In the genomic region with DNA sequence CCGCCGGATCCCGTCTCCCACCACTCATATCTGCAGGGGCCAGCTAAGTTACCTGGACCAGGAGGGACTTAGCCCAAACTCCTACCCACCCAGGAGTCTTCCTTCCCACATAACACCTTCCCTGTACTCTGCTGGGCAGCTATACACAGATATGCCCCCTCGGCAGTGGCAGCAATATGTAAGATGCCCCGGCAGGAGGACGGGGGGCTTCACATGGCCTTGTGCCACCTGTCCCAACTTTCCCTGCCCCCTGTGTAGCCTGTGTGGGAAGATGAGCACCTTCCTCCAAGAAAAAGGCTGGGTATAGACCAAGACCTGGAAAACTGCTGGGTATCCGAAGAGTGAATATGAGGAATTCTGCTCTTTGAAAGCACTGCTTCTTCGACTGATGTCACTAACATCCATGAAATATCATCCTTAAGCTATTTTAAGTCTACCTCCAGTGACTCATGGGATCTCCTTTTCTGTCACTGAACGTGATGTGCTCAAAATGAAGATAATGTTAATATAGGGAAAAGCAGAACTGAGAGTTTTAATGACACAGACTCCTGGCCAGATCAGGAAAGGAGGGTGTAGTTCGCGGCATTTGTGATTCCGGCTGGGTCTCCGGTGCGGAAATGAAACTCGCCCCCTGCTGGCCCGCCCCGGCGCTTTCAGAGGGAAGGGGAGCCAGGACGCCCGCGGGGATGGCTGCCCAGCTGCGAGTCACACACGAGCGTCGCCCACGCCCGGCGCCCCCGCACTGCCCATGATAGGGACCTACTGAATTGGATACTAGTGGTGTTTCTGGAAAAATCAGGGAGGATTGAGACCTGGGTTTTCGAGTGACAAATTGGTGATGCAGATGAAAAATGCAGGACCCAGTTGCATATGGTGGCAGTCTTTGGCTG, we compare ENCODE assay signal across 1 cellular context.
A peak's percentile ranks its signal among the peaks of the same experiment; 100 is the strongest.
TF ChIP-seq lines count a peak whose summit lies in the region.

No MANE protein-coding gene starts in this region.

TF ChIP-seq in K562, 482 proteins besides CTCF, POLR2A, EP300 and RAD21 (continued from another document and continues in another):
- TF ChIP-seq, protein P1, sequence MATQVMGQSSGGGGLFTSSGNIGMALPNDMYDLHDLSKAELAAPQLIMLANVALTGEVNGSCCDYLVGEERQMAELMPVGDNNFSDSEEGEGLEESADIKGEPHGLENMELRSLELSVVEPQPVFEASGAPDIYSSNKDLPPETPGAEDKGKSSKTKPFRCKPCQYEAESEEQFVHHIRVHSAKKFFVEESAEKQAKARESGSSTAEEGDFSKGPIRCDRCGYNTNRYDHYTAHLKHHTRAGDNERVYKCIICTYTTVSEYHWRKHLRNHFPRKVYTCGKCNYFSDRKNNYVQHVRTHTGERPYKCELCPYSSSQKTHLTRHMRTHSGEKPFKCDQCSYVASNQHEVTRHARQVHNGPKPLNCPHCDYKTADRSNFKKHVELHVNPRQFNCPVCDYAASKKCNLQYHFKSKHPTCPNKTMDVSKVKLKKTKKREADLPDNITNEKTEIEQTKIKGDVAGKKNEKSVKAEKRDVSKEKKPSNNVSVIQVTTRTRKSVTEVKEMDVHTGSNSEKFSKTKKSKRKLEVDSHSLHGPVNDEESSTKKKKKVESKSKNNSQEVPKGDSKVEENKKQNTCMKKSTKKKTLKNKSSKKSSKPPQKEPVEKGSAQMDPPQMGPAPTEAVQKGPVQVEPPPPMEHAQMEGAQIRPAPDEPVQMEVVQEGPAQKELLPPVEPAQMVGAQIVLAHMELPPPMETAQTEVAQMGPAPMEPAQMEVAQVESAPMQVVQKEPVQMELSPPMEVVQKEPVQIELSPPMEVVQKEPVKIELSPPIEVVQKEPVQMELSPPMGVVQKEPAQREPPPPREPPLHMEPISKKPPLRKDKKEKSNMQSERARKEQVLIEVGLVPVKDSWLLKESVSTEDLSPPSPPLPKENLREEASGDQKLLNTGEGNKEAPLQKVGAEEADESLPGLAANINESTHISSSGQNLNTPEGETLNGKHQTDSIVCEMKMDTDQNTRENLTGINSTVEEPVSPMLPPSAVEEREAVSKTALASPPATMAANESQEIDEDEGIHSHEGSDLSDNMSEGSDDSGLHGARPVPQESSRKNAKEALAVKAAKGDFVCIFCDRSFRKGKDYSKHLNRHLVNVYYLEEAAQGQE (CRISPR knock-in tag; IDR thresholded peaks at IDR 0.05; ENCODE audit: low read depth): no peak
- TF ChIP-seq, protein P2, sequence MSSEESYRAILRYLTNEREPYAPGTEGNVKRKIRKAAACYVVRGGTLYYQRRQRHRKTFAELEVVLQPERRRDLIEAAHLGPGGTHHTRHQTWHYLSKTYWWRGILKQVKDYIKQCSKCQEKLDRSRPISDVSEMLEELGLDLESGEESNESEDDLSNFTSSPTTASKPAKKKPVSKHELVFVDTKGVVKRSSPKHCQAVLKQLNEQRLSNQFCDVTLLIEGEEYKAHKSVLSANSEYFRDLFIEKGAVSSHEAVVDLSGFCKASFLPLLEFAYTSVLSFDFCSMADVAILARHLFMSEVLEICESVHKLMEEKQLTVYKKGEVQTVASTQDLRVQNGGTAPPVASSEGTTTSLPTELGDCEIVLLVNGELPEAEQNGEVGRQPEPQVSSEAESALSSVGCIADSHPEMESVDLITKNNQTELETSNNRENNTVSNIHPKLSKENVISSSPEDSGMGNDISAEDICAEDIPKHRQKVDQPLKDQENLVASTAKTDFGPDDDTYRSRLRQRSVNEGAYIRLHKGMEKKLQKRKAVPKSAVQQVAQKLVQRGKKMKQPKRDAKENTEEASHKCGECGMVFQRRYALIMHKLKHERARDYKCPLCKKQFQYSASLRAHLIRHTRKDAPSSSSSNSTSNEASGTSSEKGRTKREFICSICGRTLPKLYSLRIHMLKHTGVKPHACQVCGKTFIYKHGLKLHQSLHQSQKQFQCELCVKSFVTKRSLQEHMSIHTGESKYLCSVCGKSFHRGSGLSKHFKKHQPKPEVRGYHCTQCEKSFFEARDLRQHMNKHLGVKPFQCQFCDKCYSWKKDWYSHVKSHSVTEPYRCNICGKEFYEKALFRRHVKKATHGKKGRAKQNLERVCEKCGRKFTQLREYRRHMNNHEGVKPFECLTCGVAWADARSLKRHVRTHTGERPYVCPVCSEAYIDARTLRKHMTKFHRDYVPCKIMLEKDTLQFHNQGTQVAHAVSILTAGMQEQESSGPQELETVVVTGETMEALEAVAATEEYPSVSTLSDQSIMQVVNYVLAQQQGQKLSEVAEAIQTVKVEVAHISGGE (CRISPR knock-in tag; IDR thresholded peaks at IDR 0.05): peak in 1 of 3 experiments; percentile 74; a peak in 1 of 6 replicates
- TF ChIP-seq XRCC5 (IDR thresholded peaks at IDR 0.05; ENCODE audit: low read depth, low read length) (peak; percentile 56; the same call in 1 of the 2 replicates), RBBP5 (IDR thresholded peaks at IDR 0.05; ENCODE audit: borderline replicate concordance, insufficient read depth, low read length, poor library complexity, severe bottlenecking) (no peak), ZNF75A (CRISPR knock-in tag; IDR thresholded peaks at IDR 0.05) (no peak), ARID1B (IDR thresholded peaks at IDR 0.05) (no peak), PHF20 (IDR thresholded peaks at IDR 0.05; ENCODE audit: partially characterized antibody) (peak; percentile 29), SNIP1 (IDR thresholded peaks at IDR 0.05; ENCODE audit: low read depth) (no peak), YY1 (IDR thresholded peaks at IDR 0.05; ENCODE audit: borderline replicate concordance in 1 of 3, control insufficient read depth in 1 of 3, extremely low read depth in 1 of 3, insufficient read depth in 3 of 3, insufficient read length in 1 of 3, insufficient replicate concordance in 2 of 3, low read depth in 1 of 3, low read length in 2 of 3) (peak in 1 of 3 experiments; percentile 52), ETV6 (IDR thresholded peaks at IDR 0.05; ENCODE audit: borderline replicate concordance in 1 of 2, low read depth in 2 of 2, low read length in 1 of 2) (0 out of 4 replicates have a peak, but pooled peaks of 1 of the 2 experiments have one; percentile 39), ETV6 (CRISPR knock-in tag; IDR thresholded peaks at IDR 0.05; ENCODE audit: borderline replicate concordance) (no peak), ZNF316 (IDR thresholded peaks at IDR 0.05) (no peak), PTBP1 (IDR thresholded peaks at IDR 0.05; ENCODE audit: low read depth, low read length) (no peak), ZNF444 (CRISPR knock-in tag; IDR thresholded peaks at IDR 0.05) (no peak), ZBTB7A (IDR thresholded peaks at IDR 0.05; ENCODE audit: borderline replicate concordance, control insufficient read depth, low read depth, low read length) (peak; percentile 55; the same call in 1 of the 2 replicates), HMG20A (CRISPR knock-in tag; conservative IDR thresholded peaks at IDR 0.05) (no peak), PHF21A (IDR thresholded peaks at IDR 0.05; ENCODE audit: borderline replicate concordance, low read depth) (peak; percentile 43; the same call in 1 of the 2 replicates), TAF15 (IDR thresholded peaks at IDR 0.05; ENCODE audit: low read depth, low read length) (no peak), E2F3 (CRISPR knock-in tag; IDR thresholded peaks at IDR 0.05) (no peak), KLF16 (IDR thresholded peaks at IDR 0.05) (0 out of 2 replicates have a peak, but pooled peaks have one; percentile 16), MTF1 (CRISPR knock-in tag; IDR thresholded peaks at IDR 0.05; ENCODE audit: borderline replicate concordance) (no peak), NR2C2 (CRISPR knock-in tag; IDR thresholded peaks at IDR 0.05) (no peak), NR2C2 (tag; IDR thresholded peaks at IDR 0.05) (peak; percentile 59)
- TF ChIP-seq, protein P3, sequence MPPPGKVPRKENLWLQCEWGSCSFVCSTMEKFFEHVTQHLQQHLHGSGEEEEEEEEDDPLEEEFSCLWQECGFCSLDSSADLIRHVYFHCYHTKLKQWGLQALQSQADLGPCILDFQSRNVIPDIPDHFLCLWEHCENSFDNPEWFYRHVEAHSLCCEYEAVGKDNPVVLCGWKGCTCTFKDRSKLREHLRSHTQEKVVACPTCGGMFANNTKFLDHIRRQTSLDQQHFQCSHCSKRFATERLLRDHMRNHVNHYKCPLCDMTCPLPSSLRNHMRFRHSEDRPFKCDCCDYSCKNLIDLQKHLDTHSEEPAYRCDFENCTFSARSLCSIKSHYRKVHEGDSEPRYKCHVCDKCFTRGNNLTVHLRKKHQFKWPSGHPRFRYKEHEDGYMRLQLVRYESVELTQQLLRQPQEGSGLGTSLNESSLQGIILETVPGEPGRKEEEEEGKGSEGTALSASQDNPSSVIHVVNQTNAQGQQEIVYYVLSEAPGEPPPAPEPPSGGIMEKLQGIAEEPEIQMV (tag; conservative IDR thresholded peaks at IDR 0.05; ENCODE audit: low read depth): no peak
- TF ChIP-seq, protein P4, sequence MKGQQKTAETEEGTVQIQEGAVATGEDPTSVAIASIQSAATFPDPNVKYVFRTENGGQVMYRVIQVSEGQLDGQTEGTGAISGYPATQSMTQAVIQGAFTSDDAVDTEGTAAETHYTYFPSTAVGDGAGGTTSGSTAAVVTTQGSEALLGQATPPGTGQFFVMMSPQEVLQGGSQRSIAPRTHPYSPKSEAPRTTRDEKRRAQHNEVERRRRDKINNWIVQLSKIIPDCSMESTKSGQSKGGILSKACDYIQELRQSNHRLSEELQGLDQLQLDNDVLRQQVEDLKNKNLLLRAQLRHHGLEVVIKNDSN (CRISPR knock-in tag; IDR thresholded peaks at IDR 0.05): no peak
- TF ChIP-seq, protein P5, sequence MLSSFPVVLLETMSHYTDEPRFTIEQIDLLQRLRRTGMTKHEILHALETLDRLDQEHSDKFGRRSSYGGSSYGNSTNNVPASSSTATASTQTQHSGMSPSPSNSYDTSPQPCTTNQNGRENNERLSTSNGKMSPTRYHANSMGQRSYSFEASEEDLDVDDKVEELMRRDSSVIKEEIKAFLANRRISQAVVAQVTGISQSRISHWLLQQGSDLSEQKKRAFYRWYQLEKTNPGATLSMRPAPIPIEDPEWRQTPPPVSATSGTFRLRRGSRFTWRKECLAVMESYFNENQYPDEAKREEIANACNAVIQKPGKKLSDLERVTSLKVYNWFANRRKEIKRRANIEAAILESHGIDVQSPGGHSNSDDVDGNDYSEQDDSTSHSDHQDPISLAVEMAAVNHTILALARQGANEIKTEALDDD (IDR thresholded peaks at IDR 0.05): no peak
- TF ChIP-seq, protein P6, sequence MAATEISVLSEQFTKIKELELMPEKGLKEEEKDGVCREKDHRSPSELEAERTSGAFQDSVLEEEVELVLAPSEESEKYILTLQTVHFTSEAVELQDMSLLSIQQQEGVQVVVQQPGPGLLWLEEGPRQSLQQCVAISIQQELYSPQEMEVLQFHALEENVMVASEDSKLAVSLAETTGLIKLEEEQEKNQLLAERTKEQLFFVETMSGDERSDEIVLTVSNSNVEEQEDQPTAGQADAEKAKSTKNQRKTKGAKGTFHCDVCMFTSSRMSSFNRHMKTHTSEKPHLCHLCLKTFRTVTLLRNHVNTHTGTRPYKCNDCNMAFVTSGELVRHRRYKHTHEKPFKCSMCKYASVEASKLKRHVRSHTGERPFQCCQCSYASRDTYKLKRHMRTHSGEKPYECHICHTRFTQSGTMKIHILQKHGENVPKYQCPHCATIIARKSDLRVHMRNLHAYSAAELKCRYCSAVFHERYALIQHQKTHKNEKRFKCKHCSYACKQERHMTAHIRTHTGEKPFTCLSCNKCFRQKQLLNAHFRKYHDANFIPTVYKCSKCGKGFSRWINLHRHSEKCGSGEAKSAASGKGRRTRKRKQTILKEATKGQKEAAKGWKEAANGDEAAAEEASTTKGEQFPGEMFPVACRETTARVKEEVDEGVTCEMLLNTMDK (IDR thresholded peaks at IDR 0.05; ENCODE audit: borderline replicate concordance, insufficient read depth, low read depth, low read length, poor library complexity, severe bottlenecking): peak; percentile 98
- TF ChIP-seq, protein P7, sequence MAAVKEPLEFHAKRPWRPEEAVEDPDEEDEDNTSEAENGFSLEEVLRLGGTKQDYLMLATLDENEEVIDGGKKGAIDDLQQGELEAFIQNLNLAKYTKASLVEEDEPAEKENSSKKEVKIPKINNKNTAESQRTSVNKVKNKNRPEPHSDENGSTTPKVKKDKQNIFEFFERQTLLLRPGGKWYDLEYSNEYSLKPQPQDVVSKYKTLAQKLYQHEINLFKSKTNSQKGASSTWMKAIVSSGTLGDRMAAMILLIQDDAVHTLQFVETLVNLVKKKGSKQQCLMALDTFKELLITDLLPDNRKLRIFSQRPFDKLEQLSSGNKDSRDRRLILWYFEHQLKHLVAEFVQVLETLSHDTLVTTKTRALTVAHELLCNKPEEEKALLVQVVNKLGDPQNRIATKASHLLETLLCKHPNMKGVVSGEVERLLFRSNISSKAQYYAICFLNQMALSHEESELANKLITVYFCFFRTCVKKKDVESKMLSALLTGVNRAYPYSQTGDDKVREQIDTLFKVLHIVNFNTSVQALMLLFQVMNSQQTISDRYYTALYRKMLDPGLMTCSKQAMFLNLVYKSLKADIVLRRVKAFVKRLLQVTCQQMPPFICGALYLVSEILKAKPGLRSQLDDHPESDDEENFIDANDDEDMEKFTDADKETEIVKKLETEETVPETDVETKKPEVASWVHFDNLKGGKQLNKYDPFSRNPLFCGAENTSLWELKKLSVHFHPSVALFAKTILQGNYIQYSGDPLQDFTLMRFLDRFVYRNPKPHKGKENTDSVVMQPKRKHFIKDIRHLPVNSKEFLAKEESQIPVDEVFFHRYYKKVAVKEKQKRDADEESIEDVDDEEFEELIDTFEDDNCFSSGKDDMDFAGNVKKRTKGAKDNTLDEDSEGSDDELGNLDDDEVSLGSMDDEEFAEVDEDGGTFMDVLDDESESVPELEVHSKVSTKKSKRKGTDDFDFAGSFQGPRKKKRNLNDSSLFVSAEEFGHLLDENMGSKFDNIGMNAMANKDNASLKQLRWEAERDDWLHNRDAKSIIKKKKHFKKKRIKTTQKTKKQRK (IDR thresholded peaks at IDR 0.05; ENCODE audit: borderline replicate concordance, low read depth, low read length): no peak
- TF ChIP-seq, protein P8, sequence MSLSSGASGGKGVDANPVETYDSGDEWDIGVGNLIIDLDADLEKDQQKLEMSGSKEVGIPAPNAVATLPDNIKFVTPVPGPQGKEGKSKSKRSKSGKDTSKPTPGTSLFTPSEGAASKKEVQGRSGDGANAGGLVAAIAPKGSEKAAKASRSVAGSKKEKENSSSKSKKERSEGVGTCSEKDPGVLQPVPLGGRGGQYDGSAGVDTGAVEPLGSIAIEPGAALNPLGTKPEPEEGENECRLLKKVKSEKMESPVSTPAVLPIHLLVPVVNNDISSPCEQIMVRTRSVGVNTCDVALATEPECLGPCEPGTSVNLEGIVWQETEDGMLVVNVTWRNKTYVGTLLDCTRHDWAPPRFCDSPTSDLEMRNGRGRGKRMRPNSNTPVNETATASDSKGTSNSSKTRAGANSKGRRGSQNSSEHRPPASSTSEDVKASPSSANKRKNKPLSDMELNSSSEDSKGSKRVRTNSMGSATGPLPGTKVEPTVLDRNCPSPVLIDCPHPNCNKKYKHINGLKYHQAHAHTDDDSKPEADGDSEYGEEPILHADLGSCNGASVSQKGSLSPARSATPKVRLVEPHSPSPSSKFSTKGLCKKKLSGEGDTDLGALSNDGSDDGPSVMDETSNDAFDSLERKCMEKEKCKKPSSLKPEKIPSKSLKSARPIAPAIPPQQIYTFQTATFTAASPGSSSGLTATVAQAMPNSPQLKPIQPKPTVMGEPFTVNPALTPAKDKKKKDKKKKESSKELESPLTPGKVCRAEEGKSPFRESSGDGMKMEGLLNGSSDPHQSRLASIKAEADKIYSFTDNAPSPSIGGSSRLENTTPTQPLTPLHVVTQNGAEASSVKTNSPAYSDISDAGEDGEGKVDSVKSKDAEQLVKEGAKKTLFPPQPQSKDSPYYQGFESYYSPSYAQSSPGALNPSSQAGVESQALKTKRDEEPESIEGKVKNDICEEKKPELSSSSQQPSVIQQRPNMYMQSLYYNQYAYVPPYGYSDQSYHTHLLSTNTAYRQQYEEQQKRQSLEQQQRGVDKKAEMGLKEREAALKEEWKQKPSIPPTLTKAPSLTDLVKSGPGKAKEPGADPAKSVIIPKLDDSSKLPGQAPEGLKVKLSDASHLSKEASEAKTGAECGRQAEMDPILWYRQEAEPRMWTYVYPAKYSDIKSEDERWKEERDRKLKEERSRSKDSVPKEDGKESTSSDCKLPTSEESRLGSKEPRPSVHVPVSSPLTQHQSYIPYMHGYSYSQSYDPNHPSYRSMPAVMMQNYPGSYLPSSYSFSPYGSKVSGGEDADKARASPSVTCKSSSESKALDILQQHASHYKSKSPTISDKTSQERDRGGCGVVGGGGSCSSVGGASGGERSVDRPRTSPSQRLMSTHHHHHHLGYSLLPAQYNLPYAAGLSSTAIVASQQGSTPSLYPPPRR (CRISPR knock-in tag; IDR thresholded peaks at IDR 0.05; ENCODE audit: borderline replicate concordance): no peak
